ENCODE assay signal across 23 cellular contexts in the genomic region with DNA sequence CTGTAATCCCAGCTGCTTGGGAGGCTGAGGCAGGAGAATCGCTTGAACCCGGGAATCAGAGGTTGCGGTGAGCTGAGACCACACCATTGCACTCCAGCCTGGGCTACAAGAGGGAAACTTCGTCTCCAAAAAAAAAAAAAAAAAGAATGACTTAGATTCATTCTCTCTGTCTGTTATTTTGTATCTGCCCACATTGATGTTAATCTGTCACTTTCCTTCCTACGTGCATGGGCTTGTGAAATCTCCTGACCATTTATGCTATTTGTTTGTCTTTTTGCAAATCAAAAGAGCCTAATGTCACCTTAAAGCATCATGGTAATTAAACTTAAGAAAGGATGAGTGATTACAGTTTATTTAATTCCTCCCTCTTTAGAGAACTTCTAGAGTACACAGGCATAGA.
"Had no signal": no experiment of that assay in that cellular context is flagged by ENCODE, and none has a peak within 500 bp of the region (broad histone marks: within the 10 kb centered on the region; RNA-seq: fewer than 3 reads in every experiment).

No MANE protein-coding gene starts in this region.

- ATAC-seq: left cardiac atrium; lower lobe of right lung; right lobe of liver; stimulated activated effector memory CD8-positive, alpha-beta T cell treated with anti-CD3 and anti-CD28 coated beads, Interleukin-12 subunit alpha, Interleukin-12 subunit beta, amount 100 ng/mL, for 72 hours had no signal

- H3K27ac Mint-ChIP-seq: memory B cell had no signal

- H3K36me3 Mint-ChIP-seq: stimulated activated effector memory CD8-positive, alpha-beta T cell treated with anti-CD3 and anti-CD28 coated beads, Interleukin-12 subunit alpha, Interleukin-12 subunit beta, amount 100 ng/mL, for 72 hours had no signal

- H3K9ac ChIP-seq: parathyroid adenoma had no signal

- H3K27me3 ChIP-seq: dorsolateral prefrontal cortex, esophagus squamous epithelium, right lobe of liver, stomach, upper lobe of left lung, uterus had no signal

- H3K36me3 ChIP-seq: esophagus squamous epithelium, left ventricle myocardium inferior, lower lobe of right lung, prostate gland, right lobe of liver, stomach, upper lobe of left lung, uterus had no signal

- H3K4me3 Mint-ChIP-seq: memory B cell; nephron progenitor cell; stimulated activated effector memory CD8-positive, alpha-beta T cell treated with anti-CD3 and anti-CD28 coated beads, Interleukin-12 subunit alpha, Interleukin-12 subunit beta, amount 100 ng/mL, for 72 hours had no signal

- H3K9me3 Mint-ChIP-seq: stimulated activated effector memory CD8-positive, alpha-beta T cell treated with anti-CD3 and anti-CD28 coated beads, Interleukin-12 subunit alpha, Interleukin-12 subunit beta, amount 100 ng/mL, for 72 hours had no signal

- H3K9me3 ChIP-seq: esophagus squamous epithelium, left ventricle myocardium inferior, lower lobe of right lung, prostate gland, right lobe of liver, stomach, upper lobe of left lung, uterus had no signal

- H2AFZ ChIP-seq: parathyroid adenoma had no signal

- H3K4me3 ChIP-seq: dorsolateral prefrontal cortex, esophagus squamous epithelium, left ventricle myocardium inferior, lower lobe of right lung, prostate gland, right lobe of liver, stomach, upper lobe of left lung, uterus had no signal

- H3K27ac ChIP-seq: esophagus squamous epithelium, lower lobe of right lung, parathyroid adenoma, prostate gland, right lobe of liver, upper lobe of left lung, uterus had no signal

- DNase-seq: cortex of kidney; dorsolateral prefrontal cortex; effector CD8-positive, alpha-beta T cell; esophagus squamous epithelium; foreskin fibroblast; kidney; left cardiac atrium; left ventricle myocardium inferior; lower lobe of right lung; midbrain; nephron progenitor cell; retina; right lobe of liver; stimulated activated CD4-positive, alpha-beta T cell treated with anti-CD3 and anti-CD28 coated beads, Interleukin-4, amount 100 ng/mL, for 1 hour; stimulated activated CD8-positive, alpha-beta memory T cell treated with anti-CD3 and anti-CD28 coated beads, Interleukin-4, amount 100 ng/mL, for 48 hours; stomach; substantia nigra; upper lobe of left lung; uterus had no signal
